In the genomic region with DNA sequence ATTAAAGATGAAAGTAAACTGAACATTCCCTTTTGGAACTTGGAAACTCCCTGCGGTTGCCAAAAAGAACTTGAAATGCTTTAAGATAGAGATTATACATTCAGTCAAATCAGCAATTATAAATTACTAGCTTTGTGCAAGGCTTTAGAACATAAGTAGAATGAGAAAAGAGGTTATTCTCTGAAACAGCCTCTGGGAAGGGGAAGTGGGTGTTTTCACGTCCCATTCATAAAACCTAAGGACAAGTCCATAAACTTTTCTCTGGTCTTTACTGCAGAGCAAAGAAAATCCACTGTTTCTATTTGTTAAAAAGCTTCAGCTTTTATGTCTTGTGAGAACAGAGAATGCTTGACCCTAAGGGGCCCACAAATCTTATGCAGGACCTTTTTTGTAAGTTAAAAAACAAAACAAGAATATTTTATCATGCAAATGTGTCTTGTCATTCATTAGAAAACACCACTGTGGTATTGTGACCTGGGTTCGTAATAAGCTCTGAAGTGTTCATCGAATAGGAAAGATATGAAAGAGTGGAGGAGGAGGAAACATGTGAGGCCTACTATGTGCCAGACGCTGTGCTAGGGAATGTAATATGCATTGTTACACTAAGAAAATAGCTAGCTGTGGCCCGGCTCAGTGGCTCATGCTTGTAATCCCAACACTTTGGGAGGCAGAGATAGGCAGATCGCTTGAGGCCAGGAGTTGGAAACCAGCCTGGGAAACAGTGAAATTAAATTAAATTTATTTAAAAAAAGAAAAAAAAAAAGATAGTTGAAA, we compare ENCODE assay signal across 25 cellular contexts. TPM values are rescaled to one million over a fixed set of nuclear protein-coding genes. Genes with fewer than 3 reads are reported as not detected.
DNase-seq lines count a peak whose midpoint lies in the region; ATAC-seq and TF ChIP-seq lines count a peak whose summit lies in the region.
"Had no signal": no experiment of that assay in that cellular context is flagged by ENCODE, and none has a peak within 500 bp of the region (broad histone marks: within the 10 kb centered on the region; RNA-seq: fewer than 3 reads in every experiment).

No MANE protein-coding gene starts in this region.

- H3K36me3 ChIP-seq in ACC112 (ENCODE audit: insufficient read depth, low read length) (no peaks in the 10 kb centered on the region), MM.1S (replicated peaks; ENCODE audit: insufficient read depth, low read length) (no peaks in the 10 kb centered on the region), osteoblast (ENCODE audit: insufficient read depth, low read length) (no peaks in the 10 kb centered on the region)
- H3K36me3 ChIP-seq: lower lobe of right lung, MG63, prostate gland, transverse colon had no signal

- H3K4me2 ChIP-seq in MM.1S (ENCODE audit: low read depth, low read length) = no peak overlapping the region
- H3K4me2 ChIP-seq in osteoblast (ENCODE audit: insufficient read depth, low read length) = no peak overlapping the region

- H2AFZ ChIP-seq in ACC112 (ENCODE audit: low read length, unreplicated experiment) (peak overlapping the region; percentile 69), MM.1S (ENCODE audit: low read length) (0 out of 2 replicates have a peak overlapping the region, but pooled peaks have one; percentile 31), osteoblast (ENCODE audit: low read length) (no peak overlapping the region)

- TF ChIP-seq CTCF in MM.1S (IDR thresholded peaks at IDR 0.05; ENCODE audit: low read length) = no peak
- TF ChIP-seq CTCF in nephron (IDR thresholded peaks at IDR 0.05; ENCODE audit: unreplicated experiment in 3 of 3) = no peak
- TF ChIP-seq CTCF in osteoblast (IDR thresholded peaks at IDR 0.05; ENCODE audit: extremely low read depth, low read depth, low read length) = no peak

- no peak for ATAC-seq in HG02885 (IDR thresholded peaks at IDR 0.05; ENCODE audit: poor library complexity, unreplicated experiment)
- ATAC-seq in HG03097 (IDR thresholded peaks at IDR 0.05; ENCODE audit: low FRiP score, unreplicated experiment) = no peak
- ATAC-seq: activated naive CD8-positive, alpha-beta T cell treated with anti-CD3 and anti-CD28 coated beads, Interleukin-2, amount 50 U/mL, for 24 hours; lower lobe of right lung had no signal

- H3K4me3 ChIP-seq in ACC112 (ENCODE audit: low read depth, low read length) = no peak overlapping the region
- H3K4me3 ChIP-seq in MM.1S (ENCODE audit: low read length) = no peak overlapping the region
- H3K4me3 ChIP-seq in osteoblast (ENCODE audit: insufficient read depth, low read length) = no peak overlapping the region
- H3K4me3 ChIP-seq: lower lobe of right lung, MG63, prostate gland, transverse colon had no signal

- peaks cover 25% of the 10 kb centered on the region for H3K4me1 Mint-ChIP-seq in nephron
- H3K4me1 Mint-ChIP-seq: activated B cell treated with CpG ODN at 0.5 μM for 24 hours had no signal

- H3K9me2 ChIP-seq in MM.1S (replicated peaks; ENCODE audit: insufficient read depth, low read length) = no peaks in the 10 kb centered on the region

- H3K27ac ChIP-seq in ACC112 (ENCODE audit: low read depth, low read length) (no peak overlapping the region), MM.1S (ENCODE audit: low read length) (no peak overlapping the region), caudate nucleus (ENCODE audit: low read depth, low read length) (peak overlapping the region; percentile 61), osteoblast (ENCODE audit: low read depth, low read length) (no peak overlapping the region)
- H3K27ac ChIP-seq: lower lobe of right lung, prostate gland, transverse colon had no signal

- peak overlapping the region in 2 of 3 experiments; percentile 9 to 81 for H3K27ac Mint-ChIP-seq in nephron
- H3K27ac Mint-ChIP-seq: activated B cell treated with CpG ODN at 0.5 μM for 24 hours; activated naive CD8-positive, alpha-beta T cell treated with anti-CD3 and anti-CD28 coated beads, Interleukin-2, amount 50 U/mL, for 24 hours; CD4-positive, alpha-beta memory T cell; HFFc6; stimulated activated naive CD8-positive, alpha-beta T cell treated with anti-CD3 and anti-CD28 coated beads, Interleukin-15, Interleukin-2, amounts not matched to agents 100 ng/mL and 50 ng/mL, for 24 hours had no signal

- H3K4me1 ChIP-seq in ACC112 (ENCODE audit: control insufficient read depth, insufficient read depth, low read length, unreplicated experiment) = no peaks in the 10 kb centered on the region
- H3K4me1 ChIP-seq in MM.1S (ENCODE audit: low read length) = no peaks in the 10 kb centered on the region
- H3K4me1 ChIP-seq in osteoblast (ENCODE audit: insufficient read depth, low read length) = no peaks in the 10 kb centered on the region
- H3K4me1 ChIP-seq: lower lobe of right lung, prostate gland had no signal

- H3K9me3 ChIP-seq in MM.1S (replicated peaks; ENCODE audit: insufficient read depth, low read length) (no peaks in the 10 kb centered on the region), osteoblast (ENCODE audit: low read depth, low read length) (no peaks in the 10 kb centered on the region)
- H3K9me3 ChIP-seq: lower lobe of right lung, MG63, prostate gland, transverse colon had no signal

- H3K79me2 ChIP-seq in ACC112 (ENCODE audit: control insufficient read depth, insufficient read depth, low read length, unreplicated experiment) = no peaks in the 10 kb centered on the region
- H3K79me2 ChIP-seq in MM.1S (ENCODE audit: low read length) = no peaks in the 10 kb centered on the region
- H3K79me2 ChIP-seq in osteoblast (ENCODE audit: insufficient read depth, low read length) = no peaks in the 10 kb centered on the region

- H4K20me1 ChIP-seq in MM.1S (ENCODE audit: insufficient read depth, low read length) = no peaks in the 10 kb centered on the region
- no peaks in the 10 kb centered on the region for H4K20me1 ChIP-seq in osteoblast (ENCODE audit: insufficient read depth, low read length)

- H3F3A ChIP-seq in MM.1S (ENCODE audit: insufficient read depth, low read length) = no peaks in the 10 kb centered on the region

- H3K27me3 Mint-ChIP-seq in nephron (ENCODE audit: low read depth) = no peaks in the 10 kb centered on the region
- H3K27me3 Mint-ChIP-seq: activated naive CD8-positive, alpha-beta T cell treated with anti-CD3 and anti-CD28 coated beads, Interleukin-2, amount 50 U/mL, for 24 hours; stimulated activated naive CD8-positive, alpha-beta T cell treated with anti-CD3 and anti-CD28 coated beads, Interleukin-15, Interleukin-2, amounts not matched to agents 100 ng/mL and 50 ng/mL, for 24 hours had no signal

- H3K27me3 ChIP-seq in ACC112 (ENCODE audit: insufficient read depth, low read length) (no peaks in the 10 kb centered on the region), MM.1S (replicated peaks; ENCODE audit: insufficient read depth, low read length) (no peaks in the 10 kb centered on the region), osteoblast (ENCODE audit: insufficient read depth, low read length) (no peaks in the 10 kb centered on the region)
- H3K27me3 ChIP-seq: MG63, transverse colon had no signal

- DNase-seq in MM.1S (no peak), caudate nucleus (lab: John Stamatoyannopoulos, UW) (no peak), pons (ENCODE audit: low spot score) (no peak), osteoblast (ENCODE audit: insufficient read length, low spot score, missing footprints) (no peak)
- DNase-seq: activated B cell treated with CpG ODN at 0.5 μM for 24 hours; activated CD4-positive, alpha-beta T cell treated with anti-CD3 and anti-CD28 coated beads, Interleukin-2, amount 50 U/mL, for 1 hour; activated naive CD8-positive, alpha-beta T cell treated with anti-CD3 and anti-CD28 coated beads, Interleukin-2, amount 50 U/mL, for 24 hours; activated T-cell treated with anti-CD3 and anti-CD28 coated beads, Interleukin-2, amount 50 U/mL, for 48 hours; AML-193; CD4-positive, alpha-beta memory T cell; cerebellar nuclear complex; HFFc6; lower lobe of right lung; MG63; NCI-H82; SIG-M5; SW 1271; T-helper 9 cell; transverse colon had no signal

- H3K9ac ChIP-seq in MM.1S (ENCODE audit: low read length) = no peak overlapping the region

- H3K4me3 Mint-ChIP-seq in nephron = no peak overlapping the region
- H3K4me3 Mint-ChIP-seq: activated B cell treated with CpG ODN at 0.5 μM for 24 hours; activated naive CD8-positive, alpha-beta T cell treated with anti-CD3 and anti-CD28 coated beads, Interleukin-2, amount 50 U/mL, for 24 hours; HFFc6; stimulated activated naive CD8-positive, alpha-beta T cell treated with anti-CD3 and anti-CD28 coated beads, Interleukin-15, Interleukin-2, amounts not matched to agents 100 ng/mL and 50 ng/mL, for 24 hours had no signal

- H3K36me3 Mint-ChIP-seq in nephron (ENCODE audit: low read depth) = no peaks in the 10 kb centered on the region
- H3K36me3 Mint-ChIP-seq: CD4-positive, alpha-beta memory T cell had no signal

- H3K9me3 Mint-ChIP-seq in nephron = no peaks in the 10 kb centered on the region
- H3K9me3 Mint-ChIP-seq: activated B cell treated with CpG ODN at 0.5 μM for 24 hours; activated naive CD8-positive, alpha-beta T cell treated with anti-CD3 and anti-CD28 coated beads, Interleukin-2, amount 50 U/mL, for 24 hours; CD4-positive, alpha-beta memory T cell; HFFc6; stimulated activated naive CD8-positive, alpha-beta T cell treated with anti-CD3 and anti-CD28 coated beads, Interleukin-15, Interleukin-2, amounts not matched to agents 100 ng/mL and 50 ng/mL, for 24 hours had no signal

RNA-seq across cellular contexts. Expression of gene ZNF397, which starts 49.4 kb away (rescaled TPM):
- 13.0 and 14.1 TPM in 2 replicates for total RNA-seq in osteoblast
